Comparison of ENCODE assay signal across 25 cellular contexts in genomic region chr13:39787086-39787487, GRCh38.
DNase-seq lines count a peak whose midpoint lies in the region; ATAC-seq and TF ChIP-seq lines count a peak whose summit lies in the region.
"Had no signal": no experiment of that assay in that cellular context is flagged by ENCODE, and none has a peak within 500 bp of the region (broad histone marks: within the 10 kb centered on the region; RNA-seq: fewer than 3 reads in every experiment).

No MANE protein-coding gene starts in this region.

- H3K36me3 Mint-ChIP-seq in activated T-cell treated with anti-CD3 and anti-CD28 coated beads, Interleukin-2, amount 50 U/mL, for 24 hours (ENCODE audit: low read depth), result peaks cover 4% of the 10 kb centered on the region
- H3K36me3 Mint-ChIP-seq in activated T-helper 1 cell treated with anti-CD3 and anti-CD28 coated beads, Interleukin-12 subunit alpha, Interleukin-12 subunit beta, Interleukin-2, Interleukin-4 antibody, amounts not matched to agents 30 ng/mL and 10 ng/mL and 1 ng/mL, durations not matched to agents 14 hours and 24 hours and 36 hours (ENCODE audit: low read depth), result peaks cover 3% of the 10 kb centered on the region

- no peak for TF ChIP-seq POLR2A in vagina (IDR thresholded peaks at IDR 0.05)

- H3K4me3 ChIP-seq in vagina (no peak overlapping the region), mammary epithelial cell (replicated peaks in 1 of 3; ENCODE audit: insufficient read depth in 1 of 3, low read depth in 2 of 3, low read length in 3 of 3) (no peak overlapping the region)
- H3K4me3 ChIP-seq: A549, esophagus muscularis mucosa, lung, skin epidermis had no signal

- H3K27me3 Mint-ChIP-seq in activated T-cell treated with anti-CD3 and anti-CD28 coated beads, Interleukin-2, amount 50 U/mL, for 24 hours, result no peaks in the 10 kb centered on the region
- H3K27me3 Mint-ChIP-seq in activated T-helper 1 cell treated with anti-CD3 and anti-CD28 coated beads, Interleukin-12 subunit alpha, Interleukin-12 subunit beta, Interleukin-2, Interleukin-4 antibody, amounts not matched to agents 30 ng/mL and 10 ng/mL and 1 ng/mL, durations not matched to agents 14 hours and 24 hours and 36 hours (ENCODE audit: insufficient read depth), result no peaks in the 10 kb centered on the region
- H3K27me3 Mint-ChIP-seq: dendritic cell treated with granulocyte-macrophage colony-stimulating factor and Interleukin-4, amounts not matched to agents 40 ng/mL and 50 ng/mL, for 4 days had no signal

- dilution Hi-C loops in mammary epithelial cell (cut with HindIII; ENCODE audit: low sequenced_read_pairs), result no loop called here

- H3K36me3 ChIP-seq in vagina, result no peaks in the 10 kb centered on the region
- no peaks in the 10 kb centered on the region for H3K36me3 ChIP-seq in mammary epithelial cell (ENCODE audit: insufficient read depth, low read length)
- H3K36me3 ChIP-seq: esophagus muscularis mucosa had no signal

- H3K4me1 ChIP-seq in vagina (peaks cover 13% of the 10 kb centered on the region), mammary epithelial cell (ENCODE audit: insufficient read depth, low read length) (no peaks in the 10 kb centered on the region)
- H3K4me1 ChIP-seq: A549, parathyroid adenoma had no signal

- ATAC-seq in esophagus mucosa (peak; percentile 28), HG03039 (IDR thresholded peaks at IDR 0.05; ENCODE audit: unreplicated experiment) (no peak)
- ATAC-seq: A549, T-cell had no signal

- H3K27ac ChIP-seq in vagina (no peak overlapping the region), mammary epithelial cell (ENCODE audit: insufficient read depth, low read depth, low read length) (no peak overlapping the region)
- H3K27ac ChIP-seq: A549, C4-2B, KMS-11, parathyroid adenoma, skin epidermis had no signal

- no peaks in the 10 kb centered on the region for H3K79me2 ChIP-seq in mammary epithelial cell (ENCODE audit: insufficient read depth, low read length)
- H3K79me2 ChIP-seq: parathyroid adenoma had no signal

- no peak overlapping the region for H3K4me2 ChIP-seq in mammary epithelial cell (ENCODE audit: insufficient read depth, low read depth, low read length)
- H3K4me2 ChIP-seq: A549, KMS-11 had no signal

- TF ChIP-seq CTCF in vagina (IDR thresholded peaks at IDR 0.05) (no peak), mammary epithelial cell (conservative IDR thresholded peaks at IDR 0.05 in 1 of 2, IDR thresholded peaks at IDR 0.05 in 1 of 2; ENCODE audit: extremely low read depth in 1 of 2, insufficient read depth in 1 of 2, low read depth in 1 of 2, low read length in 2 of 2) (no peak)

- peaks cover 11% of the 10 kb centered on the region for H3K9me3 Mint-ChIP-seq in activated T-cell treated with anti-CD3 and anti-CD28 coated beads, Interleukin-2, amount 50 U/mL, for 24 hours
- H3K9me3 Mint-ChIP-seq in activated T-helper 1 cell treated with anti-CD3 and anti-CD28 coated beads, Interleukin-12 subunit alpha, Interleukin-12 subunit beta, Interleukin-2, Interleukin-4 antibody, amounts not matched to agents 30 ng/mL and 10 ng/mL and 1 ng/mL, durations not matched to agents 14 hours and 24 hours and 36 hours, result peaks cover 10% of the 10 kb centered on the region

- no TSS peak for BruUV-seq in mammary epithelial cell (replicated peaks; lab: Mats Ljungman, UMichigan)

- in situ Hi-C loops in mammary epithelial cell (cut with MboI; ENCODE audit: low sequenced_read_pairs in 2 of 2), result loop anchor here (10.0 to 25.0 kb wide), 2 partner anchors 898 to 900 kb away; no protein-coding TSS in a partner anchor

- no peak overlapping the region for H2AFZ ChIP-seq in mammary epithelial cell (ENCODE audit: low read depth, low read length)
- H2AFZ ChIP-seq: parathyroid adenoma had no signal

- no peak overlapping the region for H3K9ac ChIP-seq in mammary epithelial cell (ENCODE audit: insufficient read depth, low read length)
- H3K9ac ChIP-seq: KMS-11, parathyroid adenoma had no signal

- CTCF ChIA-PET in mammary epithelial cell (lab: Charles Lee; ENCODE audit: low non-redundant PET), result no interaction called here

- no peaks in the 10 kb centered on the region for H3K27me3 ChIP-seq in vagina
- no peaks in the 10 kb centered on the region for H3K27me3 ChIP-seq in mammary epithelial cell (ENCODE audit: insufficient read depth, low read length)
- H3K27me3 ChIP-seq: esophagus muscularis mucosa had no signal

- H3K4me1 Mint-ChIP-seq in activated T-cell treated with anti-CD3 and anti-CD28 coated beads, Interleukin-2, amount 50 U/mL, for 24 hours (ENCODE audit: low read depth), result peaks cover 19% of the 10 kb centered on the region
- peaks cover 23% of the 10 kb centered on the region for H3K4me1 Mint-ChIP-seq in activated T-helper 1 cell treated with anti-CD3 and anti-CD28 coated beads, Interleukin-12 subunit alpha, Interleukin-12 subunit beta, Interleukin-2, Interleukin-4 antibody, amounts not matched to agents 30 ng/mL and 10 ng/mL and 1 ng/mL, durations not matched to agents 14 hours and 24 hours and 36 hours (ENCODE audit: low read depth)
- H3K4me1 Mint-ChIP-seq: T-cell had no signal

- peak overlapping the region; percentile 30 for H3K27ac Mint-ChIP-seq in activated T-cell treated with anti-CD3 and anti-CD28 coated beads, Interleukin-2, amount 50 U/mL, for 24 hours
- H3K27ac Mint-ChIP-seq in activated T-helper 1 cell treated with anti-CD3 and anti-CD28 coated beads, Interleukin-12 subunit alpha, Interleukin-12 subunit beta, Interleukin-2, Interleukin-4 antibody, amounts not matched to agents 30 ng/mL and 10 ng/mL and 1 ng/mL, durations not matched to agents 14 hours and 24 hours and 36 hours, result peak overlapping the region; percentile 62
- H3K27ac Mint-ChIP-seq: dendritic cell treated with granulocyte-macrophage colony-stimulating factor and Interleukin-4, amounts not matched to agents 40 ng/mL and 50 ng/mL, for 4 days; T-cell had no signal

- no peaks in the 10 kb centered on the region for H4K20me1 ChIP-seq in mammary epithelial cell (ENCODE audit: insufficient read depth, low read length)

- intact Hi-C loops in activated T-helper 1 cell treated with anti-CD3 and anti-CD28 coated beads, Interleukin-12 subunit alpha, Interleukin-12 subunit beta, Interleukin-2, Interleukin-4 antibody, amounts not matched to agents 30 ng/mL and 10 ng/mL and 1 ng/mL, durations not matched to agents 14 hours and 24 hours and 36 hours (cut with micrococcal nuclease), result loop anchor here (1.0 to 10.0 kb wide), 2 partner anchors 10 to 518 kb away; no protein-coding TSS in a partner anchor
- intact Hi-C loops in vagina (cut with DNase I) (no loop called here), mammary epithelial cell (cut with micrococcal nuclease) (no loop called here)

- no peak for DNase-seq in activated T-cell treated with anti-CD3 and anti-CD28 coated beads, Interleukin-2, amount 50 U/mL, for 24 hours
- DNase-seq in activated T-cell treated with anti-CD3 and anti-CD28 coated beads, Interleukin-2, amount 50 U/mL, for 48 hours, result no peak
- no peak for DNase-seq in activated T-helper 1 cell treated with anti-CD3 and anti-CD28 coated beads, Interleukin-12 subunit alpha, Interleukin-12 subunit beta, Interleukin-2, Interleukin-4 antibody, amounts not matched to agents 30 ng/mL and 10 ng/mL and 1 ng/mL, durations not matched to agents 14 hours and 24 hours and 36 hours (ENCODE audit: low spot score)
- DNase-seq in retina (peak; percentile 53), vagina (ENCODE audit: extremely low spot score in 2 of 2) (no peak), mammary epithelial cell (no peak)
- DNase-seq: activated T-cell treated with anti-CD3 and anti-CD28 coated beads, Interleukin-2, amount 50 U/mL, for 1 hour; glutamatergic neuron; GOT3; NCI-H1105; NCI-H2081 treated with DMSO at 0.1 percent for 48 hours; NCI-H526; SHP77; stimulated activated CD4-positive, alpha-beta T cell treated with anti-CD3 and anti-CD28 coated beads, Interleukin-4, amount 100 ng/mL, for 1 hour; T-cell had no signal

- no peaks in the 10 kb centered on the region for H3K9me3 ChIP-seq in vagina
- H3K9me3 ChIP-seq in mammary epithelial cell (replicated peaks; ENCODE audit: insufficient read depth, low read length), result peaks cover 11% of the 10 kb centered on the region
- H3K9me3 ChIP-seq: A549 had no signal

- 100% methylated on average over 1 of the region's 1 CpG for WGBS in mammary epithelial cell (ENCODE audit: low coverage, missing lambda C conversion rate)

- H3K4me3 Mint-ChIP-seq in activated T-cell treated with anti-CD3 and anti-CD28 coated beads, Interleukin-2, amount 50 U/mL, for 24 hours, result no peak overlapping the region
- H3K4me3 Mint-ChIP-seq in activated T-helper 1 cell treated with anti-CD3 and anti-CD28 coated beads, Interleukin-12 subunit alpha, Interleukin-12 subunit beta, Interleukin-2, Interleukin-4 antibody, amounts not matched to agents 30 ng/mL and 10 ng/mL and 1 ng/mL, durations not matched to agents 14 hours and 24 hours and 36 hours, result no peak overlapping the region
- H3K4me3 Mint-ChIP-seq: dendritic cell treated with granulocyte-macrophage colony-stimulating factor and Interleukin-4, amounts not matched to agents 40 ng/mL and 50 ng/mL, for 4 days; T-cell had no signal
